ENCODE assay signal across 8 cellular contexts in genomic region chr10:97334370-97335175, GRCh38. TPM values are rescaled to one million over a fixed set of nuclear protein-coding genes. Genes with fewer than 3 reads are reported as not detected.
DNase-seq lines count a peak whose midpoint lies in the region; ATAC-seq and TF ChIP-seq lines count a peak whose summit lies in the region.

A gene with protein sequence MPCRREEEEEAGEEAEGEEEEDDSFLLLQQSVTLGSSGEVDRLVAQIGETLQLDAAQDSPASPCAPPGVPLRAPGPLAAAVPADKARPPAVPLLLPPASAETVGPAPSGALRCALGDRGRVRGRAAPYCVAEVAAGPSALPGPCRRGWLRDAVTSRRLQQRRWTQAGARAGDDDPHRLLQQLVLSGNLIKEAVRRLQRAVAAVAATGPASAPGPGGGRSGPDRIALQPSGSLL (minus strand): TSS chr10:97334729. CDS start chr10:97334572, 157 bp downstream.

- H3K4me3 ChIP-seq in BJ (ENCODE audit: low read depth, low read length) (peak within 1 kb of the TSS; percentile 76), right lobe of liver (peak within 1 kb of the TSS; percentile 77 to 85 (median 84))

- H3K4me1 ChIP-seq in right lobe of liver, result peaks cover 0 to 22% (median under 1%) of the 10 kb centered on the region in 4 donors

- ATAC-seq in HG03378 (IDR thresholded peaks at IDR 0.05; ENCODE audit: unreplicated experiment) (peak; percentile 68), right lobe of liver (peak; percentile 85 to 94 (median 90))

- DNase-seq in BJ (ENCODE audit: low read depth) (no peak), NCI-H69 (lab: John Stamatoyannopoulos, UW) (peak; percentile 90), dermis blood vessel endothelial cell (peak; percentile 94), right lobe of liver (peak; percentile 95 to 96 (median 95))
- DNase-seq in activated CD4-positive, alpha-beta T cell treated with anti-CD3 and anti-CD28 coated beads, Interleukin-2, amount 50 U/mL, for 48 hours, result peak; percentile 89
- peak; percentile 87 for DNase-seq in stimulated activated CD4-positive, alpha-beta T cell treated with anti-CD3 and anti-CD28 coated beads, Interleukin-4, amount 100 ng/mL, for 1 hour

- no peaks in the 10 kb centered on the region for H3K36me3 ChIP-seq in BJ (ENCODE audit: control insufficient read depth, insufficient read depth, low read length)
- H3K36me3 ChIP-seq in right lobe of liver, result no peaks in the 10 kb centered on the region

- TF ChIP-seq CTCF in BJ (IDR thresholded peaks at IDR 0.05; ENCODE audit: insufficient read depth, low read depth, low read length) (no peak), right lobe of liver (IDR thresholded peaks at IDR 0.05) (no peak)

- intact Hi-C loops in right lobe of liver (cut with DNase I), result loop anchor here in 1 of 2 donors (10.0 kb wide), 1 partner anchor 50 kb away; no protein-coding TSS in a partner anchor

- POLR2A ChIA-PET in BJ (lab: Charles Lee), result no interaction called here

- CTCF ChIA-PET in BJ (lab: Yijun Ruan, JAX), result interaction anchor here (1.1 to 4.1 kb wide), 5 partner anchors 13 to 253 kb away, joined by 4 to 28 read pairs (median 8); no protein-coding TSS in a partner anchor

- peak within 1 kb of the TSS; percentile 94 to 99 (median 95) for H3K27ac ChIP-seq in right lobe of liver

- WGBS in right lobe of liver (ENCODE audit: insufficient coverage, low coverage, low lambda C conversion rate, missing lambda C conversion rate), result 1% methylated on average over 17 of the region's 103 CpGs

- TF ChIP-seq POLR2A in GM19193 (IDR thresholded peaks at IDR 0.05; ENCODE audit: extremely low read depth, insufficient read depth, insufficient read length) (peak; percentile 34), right lobe of liver (IDR thresholded peaks at IDR 0.05) (peak; percentile 95)

- peaks cover 10% of the 10 kb centered on the region for H3K27me3 ChIP-seq in BJ (ENCODE audit: control insufficient read depth, insufficient read depth, low read length)
- no peaks in the 10 kb centered on the region for H3K27me3 ChIP-seq in right lobe of liver

- no peaks in the 10 kb centered on the region for H3K9me3 ChIP-seq in right lobe of liver

RNA-seq across cellular contexts. Expression of the gene that starts here (rescaled TPM):
- polyA plus RNA-seq in BJ (2011; rRNA removed), result 1.8 and 2.9 TPM in 2 replicates
- 1.4 and 2.3 TPM in 2 replicates for polyA minus RNA-seq in BJ (2011; rRNA and poly(A)+ RNA removed)
- total RNA-seq in dermis blood vessel endothelial cell (17.1 and 28.8 TPM in 2 replicates), right lobe of liver (10 to 100 TPM in 2 of 6 experiments, 1 to 10 TPM in 4; 8.3 to 11.4 (median 9.7) TPM)
